Comparison of ENCODE assay signal across 23 cellular contexts in the genomic region with DNA sequence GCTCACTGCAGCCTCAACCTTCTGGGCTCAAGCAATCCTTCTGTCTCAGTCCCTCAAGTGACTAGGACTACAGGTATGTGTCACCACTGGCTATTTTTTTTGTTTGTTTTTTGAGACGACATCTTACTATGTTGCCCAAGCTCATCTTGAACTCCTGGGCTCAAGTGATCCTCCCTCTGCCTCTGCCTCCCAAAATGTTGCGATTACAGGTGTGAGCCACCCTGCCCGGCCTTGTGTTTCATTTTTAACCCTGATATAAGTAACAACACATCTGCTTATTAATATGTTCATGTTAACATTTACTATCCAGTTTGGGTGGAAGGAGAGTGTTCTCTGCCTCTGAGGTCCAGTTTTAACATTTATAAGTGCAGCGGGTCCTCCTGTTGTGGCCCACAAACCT. TPM values are rescaled to one million over a fixed set of nuclear protein-coding genes. Genes with fewer than 3 reads are reported as not detected.
DNase-seq lines count a peak whose midpoint lies in the region; ATAC-seq and TF ChIP-seq lines count a peak whose summit lies in the region.
"Had no signal": no experiment of that assay in that cellular context is flagged by ENCODE, and none has a peak within 500 bp of the region (broad histone marks: within the 10 kb centered on the region; RNA-seq: fewer than 3 reads in every experiment).

No MANE protein-coding gene starts in this region.

- no peak for TF ChIP-seq POLR2A in stomach (IDR thresholded peaks at IDR 0.05)

- H3K4me1 ChIP-seq in lower lobe of right lung (peaks cover 61% of the 10 kb centered on the region), stomach (peaks cover 23 to 64% (median 46%) of the 10 kb centered on the region in 4 donors)

- peaks cover 10% of the 10 kb centered on the region for H3K27me3 ChIP-seq in lower lobe of right lung (ENCODE audit: low read depth)
- peaks cover 0 to 28% (median 16%) of the 10 kb centered on the region in 3 donors for H3K27me3 ChIP-seq in stomach
- H3K27me3 ChIP-seq: right atrium auricular region had no signal

- H3K27ac ChIP-seq in lower lobe of right lung = peak overlapping the region; percentile 80
- H3K27ac ChIP-seq in stomach = peak overlapping the region in 3 of 5 donors; percentile 85 to 92 (median 87)
- H3K27ac ChIP-seq: brain microvascular endothelial cell had no signal

- DNase-seq in HFF-Myc (ENCODE audit: extremely low read depth, low read depth) (no peak), fibroblast of villous mesenchyme (ENCODE audit: low read depth) (no peak), lower lobe of right lung (no peak), stomach (no peak), NCI-H1105 treated with DMSO at 0.1 percent for 48 hours (lab: John Stamatoyannopoulos, UW) (no peak)
- no peak for DNase-seq in activated CD8-positive, alpha-beta memory T cell treated with anti-CD3 and anti-CD28 coated beads, Interleukin-2, amount 50 U/mL, for 4 hours
- DNase-seq in activated naive CD4-positive, alpha-beta T cell treated with anti-CD3 and anti-CD28 coated beads for 36 hours = no peak
- DNase-seq in activated CD4-positive, alpha-beta T cell treated with anti-CD3 and anti-CD28 coated beads, Interleukin-2, amount 50 U/mL, for 1 hour = no peak
- DNase-seq: activated CD4-positive, alpha-beta T cell treated with anti-CD3 and anti-CD28 coated beads, Interleukin-2, amount 10 ng/mL, durations not matched to agents 7 days and 5 days; activated CD8-positive, alpha-beta memory T cell treated with anti-CD3 and anti-CD28 coated beads, Interleukin-2, amount 50 U/mL, for 48 hours; brain microvascular endothelial cell; EL; head of caudate nucleus; IMR-90; NCI-H1436; NCI-H510A; occipital lobe had no signal

- no peaks in the 10 kb centered on the region for H3K9me3 Mint-ChIP-seq in activated naive CD4-positive, alpha-beta T cell treated with anti-CD3 and anti-CD28 coated beads for 36 hours
- H3K9me3 Mint-ChIP-seq: activated CD4-positive, alpha-beta T cell treated with anti-CD3 and anti-CD28 coated beads, Interleukin-2, amount 10 ng/mL, durations not matched to agents 7 days and 5 days; T-helper 1 cell treated with Interleukin-12 subunit alpha and Interleukin-12 subunit beta and Interleukin-4 antibody, amounts not matched to agents 30 μg/mL and 1 μg/mL, for 36 hours had no signal

- H3K27ac Mint-ChIP-seq in activated naive CD4-positive, alpha-beta T cell treated with anti-CD3 and anti-CD28 coated beads for 36 hours = no peak overlapping the region
- H3K27ac Mint-ChIP-seq: activated CD4-positive, alpha-beta T cell treated with anti-CD3 and anti-CD28 coated beads, Interleukin-2, amount 10 ng/mL, durations not matched to agents 7 days and 5 days; T-helper 1 cell treated with Interleukin-12 subunit alpha and Interleukin-12 subunit beta and Interleukin-4 antibody, amounts not matched to agents 30 μg/mL and 1 μg/mL, for 36 hours had no signal

- peak overlapping the region; percentile 52 for H3K4me3 ChIP-seq in HFF-Myc (replicated peaks; ENCODE audit: low read depth, low read length)
- H3K4me3 ChIP-seq in fibroblast of villous mesenchyme (ENCODE audit: low read depth, low read length) = peak overlapping the region; percentile 66
- H3K4me3 ChIP-seq in lower lobe of right lung = peak overlapping the region; percentile 75
- peak overlapping the region in 3 of 4 donors; percentile 60 to 82 (median 61) for H3K4me3 ChIP-seq in stomach

- peaks cover 63% of the 10 kb centered on the region for H3K27me3 Mint-ChIP-seq in activated naive CD4-positive, alpha-beta T cell treated with anti-CD3 and anti-CD28 coated beads for 36 hours (ENCODE audit: low read depth)

- no peaks in the 10 kb centered on the region for H3K36me3 Mint-ChIP-seq in activated naive CD4-positive, alpha-beta T cell treated with anti-CD3 and anti-CD28 coated beads for 36 hours (ENCODE audit: low read depth)

- no peak for ATAC-seq in lower lobe of right lung
- ATAC-seq: Panc1 had no signal

- TF ChIP-seq CTCF in HFF-Myc (IDR thresholded peaks at IDR 0.05; ENCODE audit: low read depth, low read length, missing control alignments) (no peak), fibroblast of villous mesenchyme (IDR thresholded peaks at IDR 0.05; ENCODE audit: insufficient read depth, low read depth, low read length) (no peak), lower lobe of right lung (IDR thresholded peaks at IDR 0.05) (no peak), stomach (IDR thresholded peaks at IDR 0.05) (no peak)

- no peak for TF ChIP-seq EP300 in stomach (IDR thresholded peaks at IDR 0.05)

- intact Hi-C loops in lower lobe of right lung (cut with DNase I) = no loop called here
- intact Hi-C loops in stomach (cut with DNase I; ENCODE audit: low total_unique reads) = no loop called here
- intact Hi-C loops in activated naive CD4-positive, alpha-beta T cell treated with anti-CD3 and anti-CD28 coated beads for 36 hours (cut with micrococcal nuclease) = no loop called here

- H3K4me3 Mint-ChIP-seq in activated naive CD4-positive, alpha-beta T cell treated with anti-CD3 and anti-CD28 coated beads for 36 hours = no peak overlapping the region
- H3K4me3 Mint-ChIP-seq: activated CD4-positive, alpha-beta T cell treated with anti-CD3 and anti-CD28 coated beads, Interleukin-2, amount 10 ng/mL, durations not matched to agents 7 days and 5 days; T-helper 1 cell treated with Interleukin-12 subunit alpha and Interleukin-12 subunit beta and Interleukin-4 antibody, amounts not matched to agents 30 μg/mL and 1 μg/mL, for 36 hours had no signal

- H3K36me3 ChIP-seq in lower lobe of right lung = no peaks in the 10 kb centered on the region
- no peaks in the 10 kb centered on the region for H3K36me3 ChIP-seq in stomach
- H3K36me3 ChIP-seq: brain microvascular endothelial cell, right atrium auricular region had no signal

- 61 to 93% (median 75%) methylated on average over 4 of the region's 4 CpGs for WGBS in stomach, 5 donors

- H3K9me3 ChIP-seq in lower lobe of right lung = no peaks in the 10 kb centered on the region
- no peaks in the 10 kb centered on the region for H3K9me3 ChIP-seq in stomach
- H3K9me3 ChIP-seq: right atrium auricular region had no signal

- CTCF ChIA-PET in activated naive CD4-positive, alpha-beta T cell treated with anti-CD3 and anti-CD28 coated beads for 36 hours (lab: Charles Lee) = no interaction called here

- peaks cover 14% of the 10 kb centered on the region for H3K4me1 Mint-ChIP-seq in activated naive CD4-positive, alpha-beta T cell treated with anti-CD3 and anti-CD28 coated beads for 36 hours (ENCODE audit: low read depth)

RNA-seq across cellular contexts. Expression of a gene that starts 3.1 kb away (rescaled TPM):
- total RNA-seq in fibroblast of villous mesenchyme = 0.97 and 2.2 TPM in 2 replicates
- total RNA-seq in lower lobe of right lung = 38.7 TPM
- 10 to 100 TPM in 4 of 5 donors, not detected in 1; 13.8 to 81.3 (median 43.1) TPM for total RNA-seq in stomach
- 10 to 100 TPM; 11.4 to 17.0 (median 13.1) TPM for polyA plus RNA-seq in stomach
- not detected for total RNA-seq in activated naive CD4-positive, alpha-beta T cell treated with anti-CD3 and anti-CD28 coated beads for 36 hours
- total RNA-seq: activated CD4-positive, alpha-beta T cell treated with anti-CD3 and anti-CD28 coated beads, Interleukin-2, amount 10 ng/mL, durations not matched to agents 7 days and 5 days; IMR-90; lung microvascular endothelial cell; SK-MEL-5 had no signal
- polyA plus RNA-seq: AG04450, IMR-90 had no signal
